ENCODE assay signal across 19 cellular contexts in genomic region chr1:25575191-25575590, GRCh38. TPM values are rescaled to one million over a fixed set of nuclear protein-coding genes. Genes with fewer than 3 reads are reported as not detected.
A peak's percentile ranks its signal among the peaks of the same experiment; 100 is the strongest.
DNase-seq lines count a peak whose midpoint lies in the region; FAIRE-seq and TF ChIP-seq lines count a peak whose summit lies in the region.
"Had no signal": no experiment of that assay in that cellular context is flagged by ENCODE, and none has a peak within 500 bp of the region (broad histone marks: within the 10 kb centered on the region; RNA-seq: fewer than 3 reads in every experiment).

No MANE protein-coding gene starts in this region.

- H3K4me1 Mint-ChIP-seq in activated naive CD4-positive, alpha-beta T cell treated with anti-CD3 and anti-CD28 coated beads, Interleukin-2, amount 10 ng/mL, durations not matched to agents 7 days and 5 days: peaks cover 5% of the 10 kb centered on the region
- H3K4me1 Mint-ChIP-seq in activated CD4-positive, alpha-beta memory T cell treated with anti-CD3 and anti-CD28 coated beads, Interleukin-2, amount 10 ng/mL, durations not matched to agents 7 days and 5 days: no peaks in the 10 kb centered on the region

- no peak overlapping the region for H3K27ac Mint-ChIP-seq in activated naive CD4-positive, alpha-beta T cell treated with anti-CD3 and anti-CD28 coated beads, Interleukin-2, amount 10 ng/mL, durations not matched to agents 7 days and 5 days
- no peak overlapping the region for H3K27ac Mint-ChIP-seq in activated CD4-positive, alpha-beta memory T cell treated with anti-CD3 and anti-CD28 coated beads, Interleukin-2, amount 10 ng/mL, durations not matched to agents 7 days and 5 days
- H3K27ac Mint-ChIP-seq: GM23338 had no signal

- H3K9me3 Mint-ChIP-seq in activated naive CD4-positive, alpha-beta T cell treated with anti-CD3 and anti-CD28 coated beads, Interleukin-2, amount 10 ng/mL, durations not matched to agents 7 days and 5 days: no peaks in the 10 kb centered on the region
- H3K9me3 Mint-ChIP-seq in activated CD4-positive, alpha-beta memory T cell treated with anti-CD3 and anti-CD28 coated beads, Interleukin-2, amount 10 ng/mL, durations not matched to agents 7 days and 5 days: no peaks in the 10 kb centered on the region
- H3K9me3 Mint-ChIP-seq: CD4-positive, alpha-beta memory T cell; GM23338; IgD-negative memory B cell had no signal

- no peaks in the 10 kb centered on the region for H3K36me3 Mint-ChIP-seq in activated naive CD4-positive, alpha-beta T cell treated with anti-CD3 and anti-CD28 coated beads, Interleukin-2, amount 10 ng/mL, durations not matched to agents 7 days and 5 days
- H3K36me3 Mint-ChIP-seq in activated CD4-positive, alpha-beta memory T cell treated with anti-CD3 and anti-CD28 coated beads, Interleukin-2, amount 10 ng/mL, durations not matched to agents 7 days and 5 days (ENCODE audit: low read depth): no peaks in the 10 kb centered on the region
- H3K36me3 Mint-ChIP-seq: CD4-positive, alpha-beta memory T cell; IgD-negative memory B cell had no signal

- no peaks in the 10 kb centered on the region for H4K20me1 ChIP-seq in PC-9 (ENCODE audit: insufficient read depth)

- no peak overlapping the region for H3K4me3 ChIP-seq in PC-9
- H3K4me3 ChIP-seq in epithelial cell of esophagus (ENCODE audit: low read length): no peak overlapping the region
- H3K4me3 ChIP-seq: A549, GM23338 had no signal

- intact Hi-C loops in PC-9 (cut with micrococcal nuclease; ENCODE audit: unreplicated experiment): no loop called here

- peak; percentile 30 for DNase-seq in DMS53 (lab: John Stamatoyannopoulos, UW)
- no peak for DNase-seq in DMS53 treated with DMSO at 0.1 percent for 48 hours (lab: John Stamatoyannopoulos, UW; ENCODE audit: unreplicated experiment)
- peak in 1 of 2 experiments; percentile 52 for DNase-seq in PC-9
- peak; percentile 62 for DNase-seq in epithelial cell of esophagus (ENCODE audit: low read depth)
- no peak for DNase-seq in activated naive CD4-positive, alpha-beta T cell treated with anti-CD3 and anti-CD28 coated beads, Interleukin-2, amount 10 ng/mL, durations not matched to agents 7 days and 5 days
- DNase-seq in activated CD4-positive, alpha-beta memory T cell treated with anti-CD3 and anti-CD28 coated beads, Interleukin-2, amount 10 ng/mL, durations not matched to agents 7 days and 5 days: no peak
- no peak for DNase-seq in T-helper 2 cell
- no peak for DNase-seq in D721Med (ENCODE audit: insufficient read length, low spot score)
- DNase-seq: AML-193; CD4-positive, alpha-beta memory T cell; H7 had no signal

- no peak overlapping the region for H3K4me3 Mint-ChIP-seq in activated naive CD4-positive, alpha-beta T cell treated with anti-CD3 and anti-CD28 coated beads, Interleukin-2, amount 10 ng/mL, durations not matched to agents 7 days and 5 days
- H3K4me3 Mint-ChIP-seq in activated CD4-positive, alpha-beta memory T cell treated with anti-CD3 and anti-CD28 coated beads, Interleukin-2, amount 10 ng/mL, durations not matched to agents 7 days and 5 days: no peak overlapping the region
- H3K4me3 Mint-ChIP-seq: CD4-positive, alpha-beta memory T cell; GM23338; IgD-negative memory B cell had no signal

- TF ChIP-seq CTCF in PC-9 (conservative IDR thresholded peaks at IDR 0.05) (no peak), epithelial cell of esophagus (IDR thresholded peaks at IDR 0.05; ENCODE audit: insufficient read depth, low read depth, low read length, missing control alignments) (no peak), D721Med (IDR thresholded peaks at IDR 0.05; ENCODE audit: insufficient read depth, missing control alignments) (no peak)

- H3K4me2 ChIP-seq in PC-9: 0 out of 2 replicates have a peak overlapping the region, but pooled peaks have one; percentile 13
- H3K4me2 ChIP-seq: A549, GM23338 had no signal

- no peaks in the 10 kb centered on the region for H3K27me3 ChIP-seq in PC-9 (ENCODE audit: insufficient read depth, low read depth)

- H3K27me3 Mint-ChIP-seq in activated naive CD4-positive, alpha-beta T cell treated with anti-CD3 and anti-CD28 coated beads, Interleukin-2, amount 10 ng/mL, durations not matched to agents 7 days and 5 days: peaks cover 29% of the 10 kb centered on the region
- peaks cover 13% of the 10 kb centered on the region for H3K27me3 Mint-ChIP-seq in activated CD4-positive, alpha-beta memory T cell treated with anti-CD3 and anti-CD28 coated beads, Interleukin-2, amount 10 ng/mL, durations not matched to agents 7 days and 5 days
- H3K27me3 Mint-ChIP-seq: CD4-positive, alpha-beta memory T cell had no signal

- no peaks in the 10 kb centered on the region for H3K79me2 ChIP-seq in PC-9 (ENCODE audit: low read depth)

- no peaks in the 10 kb centered on the region for H3K36me3 ChIP-seq in PC-9 (ENCODE audit: low read depth)

- no peak overlapping the region for H2AFZ ChIP-seq in PC-9
- H2AFZ ChIP-seq: GM23338 had no signal

- H3K9me3 ChIP-seq in PC-9 (ENCODE audit: insufficient read depth, low read depth): no peaks in the 10 kb centered on the region
- H3K9me3 ChIP-seq: A549 had no signal

- POLR2A ChIA-PET in PC-9 (lab: Charles Lee; ENCODE audit: unreplicated experiment): interaction anchor here (0.6 kb wide), 2 partner anchors 12 to 65 kb away, joined by 8 to 12 read pairs; no protein-coding TSS in a partner anchor
- POLR2A ChIA-PET in activated CD4-positive, alpha-beta memory T cell treated with anti-CD3 and anti-CD28 coated beads, Interleukin-2, amount 10 ng/mL, durations not matched to agents 7 days and 5 days (lab: Charles Lee): no interaction called here

- CTCF ChIA-PET in PC-9 (lab: Charles Lee): no interaction called here
- CTCF ChIA-PET in activated naive CD4-positive, alpha-beta T cell treated with anti-CD3 and anti-CD28 coated beads, Interleukin-2, amount 10 ng/mL, durations not matched to agents 7 days and 5 days (lab: Charles Lee): interaction anchor here (0.9 kb wide), 1 partner anchor 13 kb away, joined by 3 read pairs; no protein-coding TSS in a partner anchor
- CTCF ChIA-PET in activated CD4-positive, alpha-beta memory T cell treated with anti-CD3 and anti-CD28 coated beads, Interleukin-2, amount 10 ng/mL, durations not matched to agents 7 days and 5 days (lab: Charles Lee): no interaction called here

- H3K4me1 ChIP-seq in PC-9 (replicated peaks; ENCODE audit: insufficient read depth): peaks cover 35% of the 10 kb centered on the region

- BruUV-seq in PC-9 (replicated peaks; lab: Mats Ljungman, UMichigan): no TSS peak

- no peak overlapping the region for H3K27ac ChIP-seq in PC-9
- H3K27ac ChIP-seq: 22Rv1, A549, C4-2B had no signal

- H3K9me2 ChIP-seq in PC-9 (ENCODE audit: insufficient read depth): no peaks in the 10 kb centered on the region

- FAIRE-seq in D721Med (lab: Jason Lieb, UNC): no peak
- FAIRE-seq: A549, G401.6, GM12891, HepG2 had no signal

- H3F3A ChIP-seq in PC-9 (ENCODE audit: insufficient read depth, low read depth): peaks cover 22% of the 10 kb centered on the region

RNA-seq across cellular contexts. Expression of gene LDLRAP1, which starts 31.8 kb away (rescaled TPM):
- total RNA-seq in PC-9 (2021): 24.7 and 29.2 TPM in 2 replicates
- 10 to 100 TPM; 26.4 to 27.7 TPM for total RNA-seq in activated CD4-positive, alpha-beta memory T cell treated with anti-CD3 and anti-CD28 coated beads, Interleukin-2, amount 10 ng/mL, durations not matched to agents 7 days and 5 days

RNA-seq across cellular contexts. Expression of gene MAN1C1, which starts 41.4 kb away (rescaled TPM):
- 0.41 and 0.48 TPM in 2 replicates for total RNA-seq in PC-9 (2021)
- 10 to 100 TPM; 22.3 to 24.1 TPM for total RNA-seq in activated CD4-positive, alpha-beta memory T cell treated with anti-CD3 and anti-CD28 coated beads, Interleukin-2, amount 10 ng/mL, durations not matched to agents 7 days and 5 days

Comparison
In these comparisons a context has a peak if more than half of its experiments do, and no peak if none do; other contexts are left out.
1. DNase-seq: peak in DMS53 (single experiment) and epithelial cell of esophagus (single experiment); none in DMS53 treated with DMSO at 0.1 percent for 48 hours (single experiment), activated naive CD4-positive, alpha-beta T cell treated with anti-CD3 and anti-CD28 coated beads, Interleukin-2, amount 10 ng/mL, durations not matched to agents 7 days and 5 days (single experiment), activated CD4-positive, alpha-beta memory T cell treated with anti-CD3 and anti-CD28 coated beads, Interleukin-2, amount 10 ng/mL, durations not matched to agents 7 days and 5 days (single experiment), T-helper 2 cell (0 of 5) and D721Med (single experiment).
2. RNA of gene MAN1C1, which starts 41.4 kb away (total RNA-seq): 22.3 to 24.1 TPM in activated CD4-positive, alpha-beta memory T cell treated with anti-CD3 and anti-CD28 coated beads, Interleukin-2, amount 10 ng/mL, durations not matched to agents 7 days and 5 days; 0.41 to 0.48 TPM in PC-9; every median in the first group is over 10 times any median in the second.